ENCODE assay signal across 8 cellular contexts in the genomic region with DNA sequence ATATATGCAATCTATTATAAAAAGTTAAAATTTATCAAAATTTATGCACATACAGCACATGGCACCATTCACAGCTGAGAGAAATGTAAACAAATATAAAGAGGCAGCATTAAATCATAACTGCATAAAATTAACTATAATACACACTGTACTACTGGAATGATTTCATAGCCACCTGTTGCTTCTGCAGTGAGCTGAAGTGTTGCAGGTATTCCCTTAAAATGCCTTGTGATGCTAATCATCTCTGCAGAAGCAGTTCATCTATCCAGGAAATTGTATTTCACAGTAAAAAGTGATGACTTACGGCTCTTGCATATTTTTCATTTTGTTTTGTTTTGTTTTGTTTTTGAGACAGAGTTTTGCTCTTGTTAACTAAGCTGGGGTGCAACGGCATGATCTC.
"Had no signal": no experiment of that assay in that cellular context is flagged by ENCODE, and none has a peak within 500 bp of the region (broad histone marks: within the 10 kb centered on the region; RNA-seq: fewer than 3 reads in every experiment).

No MANE protein-coding gene starts in this region.

- H3K9me3 ChIP-seq: HAP-1 had no signal

- H3K4me3 Mint-ChIP-seq: GM23338, HFFc6 had no signal

- H3K4me3 ChIP-seq: GM23248, GM23338, HAP-1 had no signal

- DNase-seq: GM23248, GOT3, H7, H9, HCEC 1CT, HFFc6 had no signal

- H3K36me3 ChIP-seq: HAP-1 had no signal

- H3K4me1 Mint-ChIP-seq: GM23338, H9 had no signal

- H3K9me3 Mint-ChIP-seq: GM23338, H9, HFFc6 had no signal

- H3K4me1 ChIP-seq: HAP-1 had no signal

- H3K27ac Mint-ChIP-seq: GM23338, H9, HFFc6 had no signal

- H3K27ac ChIP-seq: GM23248 had no signal
